In genomic region chr12:113196996-113197395, GRCh38 we compare ENCODE assay signal across 8 cellular contexts. TPM values are rescaled to one million over a fixed set of nuclear protein-coding genes. Genes with fewer than 3 reads are reported as not detected.
A peak's percentile ranks its signal among the peaks of the same experiment; 100 is the strongest.
DNase-seq lines count a peak whose midpoint lies in the region; ATAC-seq, FAIRE-seq and TF ChIP-seq lines count a peak whose summit lies in the region.

No MANE protein-coding gene starts in this region.

- TF ChIP-seq POLR2A in A549 (IDR thresholded peaks at IDR 0.05; ENCODE audit: low read length), result no peak

- no peaks in the 10 kb centered on the region for H3K27me3 ChIP-seq in colonic mucosa

- TF ChIP-seq CTCF in A549 (IDR thresholded peaks at IDR 0.05) (peak; percentile 84), GM12875 (IDR thresholded peaks at IDR 0.05; ENCODE audit: borderline replicate concordance, insufficient read depth, low read depth, low read length) (peak; percentile 78), WTC11 (IDR thresholded peaks at IDR 0.05) (no peak), colonic mucosa (IDR thresholded peaks at IDR 0.05) (peak; percentile 67)

- no peak overlapping the region for H3K4me3 Mint-ChIP-seq in WTC11

- no peaks in the 10 kb centered on the region for H3K27me3 Mint-ChIP-seq in WTC11 (ENCODE audit: low read depth)

- peak overlapping the region in 1 of 2 donors; percentile 14 for H3K9ac ChIP-seq in colonic mucosa (ENCODE audit: low read depth in 2 of 2, low read length in 2 of 2)

- TF ChIP-seq RAD21 in A549 (conservative IDR thresholded peaks at IDR 0.05 in 1 of 2, IDR thresholded peaks at IDR 0.05 in 1 of 2), result peak; percentile 79 to 82

- WGBS in A549 (ENCODE audit: missing lambda C conversion rate), result 1% methylated on average over 4 of the region's 4 CpGs

- peak; percentile 91 for ATAC-seq in A549
- peak; percentile 76 for ATAC-seq in HG03045 (IDR thresholded peaks at IDR 0.05; ENCODE audit: unreplicated experiment)
- ATAC-seq in WTC11, result peak; percentile 97

- H3K4me1 Mint-ChIP-seq in WTC11, result peaks cover 4% of the 10 kb centered on the region; the same call in 1 of the 2 replicates

- CTCF ChIA-PET in A549 (lab: Yijun Ruan, JAX), result interaction anchor here (0.6 to 3.8 kb wide), 32 partner anchors 8 to 633 kb away, joined by 3 to 35 read pairs (median 4); partner anchors contain the start of genes SDSL and TPCN1
- CTCF ChIA-PET in WTC11 (lab: Charles Lee), result interaction anchor here (0.6 to 1.5 kb wide), 14 partner anchors 12 to 1616 kb away, joined by 3 to 16 read pairs (median 4); partner anchors contain the start of genes DDX54 and TPCN1

- H3K36me3 Mint-ChIP-seq in WTC11, result peaks cover 8% of the 10 kb centered on the region

- H3K4me3 ChIP-seq in A549, result no peak overlapping the region
- H3K4me3 ChIP-seq in GM12875 (ENCODE audit: low read depth, low read length), result no peak overlapping the region
- no peak overlapping the region for H3K4me3 ChIP-seq in colonic mucosa

- FAIRE-seq in A549 (lab: Jason Lieb, UNC), result no peak

- H3K27ac Mint-ChIP-seq in WTC11, result no peak overlapping the region

- no peaks in the 10 kb centered on the region for H3K9me3 Mint-ChIP-seq in WTC11

- H3K4me1 ChIP-seq in A549 (peaks cover 27% of the 10 kb centered on the region), colonic mucosa (no peaks in the 10 kb centered on the region)

- H3K36me3 ChIP-seq in colonic mucosa, result peaks cover under 1% of the 10 kb centered on the region

- POLR2A ChIA-PET in A549 (lab: Yijun Ruan, JAX), result interaction anchor here (0.6 to 0.7 kb wide), 2 partner anchors 11 to 45 kb away, joined by 4 to 11 read pairs; no protein-coding TSS in a partner anchor
- POLR2A ChIA-PET in WTC11 (lab: Charles Lee), result interaction anchor here (0.6 kb wide), 1 partner anchor 36 kb away, joined by 4 read pairs; no protein-coding TSS in a partner anchor

- H3K27ac ChIP-seq in A549 (peak overlapping the region in 1 of 2 experiments; percentile 83; a peak in 3 of 6 replicates), colonic mucosa (no peak overlapping the region)

- DNase-seq in A549 (ENCODE audit: low read depth in 1 of 2, low spot score in 1 of 2) (peak; percentile 84 to 94), NCI-H2196 treated with DMSO at 0.1 percent for 48 hours (lab: John Stamatoyannopoulos, UW; ENCODE audit: unreplicated experiment) (peak; percentile 50), WTC11 (ENCODE audit: low spot score) (peak; percentile 57), colonic mucosa (peak; percentile 79), left kidney (ENCODE audit: low read depth, low spot score) (peak; percentile 85)
- DNase-seq in stimulated activated CD8-positive, alpha-beta memory T cell treated with anti-CD3 and anti-CD28 coated beads, Interleukin-4, amount 100 ng/mL, for 48 hours, result peak; percentile 64

- intact Hi-C loops in colonic mucosa (cut with DNase I), result loop anchor here (5.0 to 10.0 kb wide), 3 partner anchors 75 to 225 kb away; partner anchors contain the start of gene SDSL

- H3K4me2 ChIP-seq in A549, result no peak overlapping the region

- H3K9me3 ChIP-seq in A549, result no peaks in the 10 kb centered on the region
- no peaks in the 10 kb centered on the region for H3K9me3 ChIP-seq in colonic mucosa

- no peak for TF ChIP-seq EP300 in A549 (IDR thresholded peaks at IDR 0.05)

TF ChIP-seq in A549, 52 proteins besides CTCF, POLR2A, EP300 and RAD21:
- TF ChIP-seq, protein P1, sequence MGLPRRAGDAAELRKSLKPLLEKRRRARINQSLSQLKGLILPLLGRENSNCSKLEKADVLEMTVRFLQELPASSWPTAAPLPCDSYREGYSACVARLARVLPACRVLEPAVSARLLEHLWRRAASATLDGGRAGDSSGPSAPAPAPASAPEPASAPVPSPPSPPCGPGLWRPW (IDR thresholded peaks at IDR 0.05), result no peak
- TF ChIP-seq SREBF2 (IDR thresholded peaks at IDR 0.05) (no peak), MAZ (IDR thresholded peaks at IDR 0.05; ENCODE audit: borderline replicate concordance, low read depth, low read length) (no peak), FOSL2 (IDR thresholded peaks at IDR 0.05) (no peak), FOSL2 (CRISPR knock-in tag; IDR thresholded peaks at IDR 0.05) (no peak), MAFK (IDR thresholded peaks at IDR 0.05; ENCODE audit: partially characterized antibody) (no peak), KDM1A (IDR thresholded peaks at IDR 0.05; ENCODE audit: low read depth) (no peak), HOXB5 (CRISPR knock-in tag; IDR thresholded peaks at IDR 0.05) (no peak), SMC3 (IDR thresholded peaks at IDR 0.05) (peak; percentile 67)

TF ChIP-seq in WTC11, 78 proteins besides CTCF, POLR2A, EP300 and RAD21 (continues in another document):
- no peak for TF ChIP-seq GTF2I (CRISPR knock-in tag; conservative IDR thresholded peaks at IDR 0.05)
- no peak for TF ChIP-seq SOX15 (CRISPR knock-in tag; IDR thresholded peaks at IDR 0.05)
- no peak for TF ChIP-seq JAZF1 (CRISPR knock-in tag; IDR thresholded peaks at IDR 0.05)
- TF ChIP-seq, protein P2, sequence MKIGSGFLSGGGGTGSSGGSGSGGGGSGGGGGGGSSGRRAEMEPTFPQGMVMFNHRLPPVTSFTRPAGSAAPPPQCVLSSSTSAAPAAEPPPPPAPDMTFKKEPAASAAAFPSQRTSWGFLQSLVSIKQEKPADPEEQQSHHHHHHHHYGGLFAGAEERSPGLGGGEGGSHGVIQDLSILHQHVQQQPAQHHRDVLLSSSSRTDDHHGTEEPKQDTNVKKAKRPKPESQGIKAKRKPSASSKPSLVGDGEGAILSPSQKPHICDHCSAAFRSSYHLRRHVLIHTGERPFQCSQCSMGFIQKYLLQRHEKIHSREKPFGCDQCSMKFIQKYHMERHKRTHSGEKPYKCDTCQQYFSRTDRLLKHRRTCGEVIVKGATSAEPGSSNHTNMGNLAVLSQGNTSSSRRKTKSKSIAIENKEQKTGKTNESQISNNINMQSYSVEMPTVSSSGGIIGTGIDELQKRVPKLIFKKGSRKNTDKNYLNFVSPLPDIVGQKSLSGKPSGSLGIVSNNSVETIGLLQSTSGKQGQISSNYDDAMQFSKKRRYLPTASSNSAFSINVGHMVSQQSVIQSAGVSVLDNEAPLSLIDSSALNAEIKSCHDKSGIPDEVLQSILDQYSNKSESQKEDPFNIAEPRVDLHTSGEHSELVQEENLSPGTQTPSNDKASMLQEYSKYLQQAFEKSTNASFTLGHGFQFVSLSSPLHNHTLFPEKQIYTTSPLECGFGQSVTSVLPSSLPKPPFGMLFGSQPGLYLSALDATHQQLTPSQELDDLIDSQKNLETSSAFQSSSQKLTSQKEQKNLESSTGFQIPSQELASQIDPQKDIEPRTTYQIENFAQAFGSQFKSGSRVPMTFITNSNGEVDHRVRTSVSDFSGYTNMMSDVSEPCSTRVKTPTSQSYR (CRISPR knock-in tag; IDR thresholded peaks at IDR 0.05), result no peak
- TF ChIP-seq SP1 (CRISPR knock-in tag; conservative IDR thresholded peaks at IDR 0.05), result no peak
- TF ChIP-seq SMAD4 (CRISPR knock-in tag; IDR thresholded peaks at IDR 0.05), result no peak
- TF ChIP-seq ZNF121 (CRISPR knock-in tag; IDR thresholded peaks at IDR 0.05), result peak; percentile 91

RNA-seq across cellular contexts. Expression of gene RITA1, which starts 11.5 kb away (rescaled TPM):
- 16.7 and 18.6 TPM in 2 replicates for polyA plus RNA-seq in A549 (2011; rRNA removed)
- 30.7 and 38.4 TPM in 2 replicates for polyA plus RNA-seq in A549 (2012; cell fraction: cytosol; rRNA removed)
- polyA plus RNA-seq in A549 (2012; cell fraction: nucleus; rRNA removed), result 20.3 and 23.4 TPM in 2 replicates
- polyA plus RNA-seq in A549 (2017; fragmentation: RNase III; extraction: RNeasy Plus Mini Kit Qiagen cat#74134 plus additional on column Dnase treatment), result 19.6 to 20.5 TPM (median 19.8 TPM) in 3 replicates
- 11.0 and 14.3 TPM in 2 replicates for polyA minus RNA-seq in A549 (2011; rRNA and poly(A)+ RNA removed)
- total RNA-seq in WTC11 (2021), result 26.4 to 29.3 TPM (median 27.1 TPM) in 3 replicates
- total RNA-seq in colonic mucosa, result 10 to 100 TPM; 13.9 to 26.9 TPM

RNA-seq across cellular contexts. Expression of gene DDX54, which starts 11.7 kb away (rescaled TPM):
- polyA plus RNA-seq in A549 (2011; rRNA removed) (60.6 and 62.4 TPM in 2 replicates), A549 (2017; fragmentation: RNase III; extraction: RNeasy Plus Mini Kit Qiagen cat#74134 plus additional on column Dnase treatment) (55.9 to 64.5 TPM (median 62.2 TPM) in 3 replicates)
- polyA plus RNA-seq in A549 (2012; cell fraction: cytosol; rRNA removed), result 88.2 and 92.3 TPM in 2 replicates
- polyA plus RNA-seq in A549 (2012; cell fraction: nucleus; rRNA removed), result 178 and 216 TPM in 2 replicates
- polyA minus RNA-seq in A549 (2011; rRNA and poly(A)+ RNA removed), result 57.6 and 76.8 TPM in 2 replicates
- total RNA-seq in WTC11 (2021) (120 to 151 TPM (median 123 TPM) in 3 replicates), colonic mucosa (10 to 100 TPM; 54.8 to 98.3 TPM)

RNA-seq across cellular contexts. Expression of gene TPCN1, which starts 24.3 kb away (rescaled TPM):
- polyA plus RNA-seq in A549 (2011; rRNA removed) (24.1 and 28.7 TPM in 2 replicates), A549 (2017; fragmentation: RNase III; extraction: RNeasy Plus Mini Kit Qiagen cat#74134 plus additional on column Dnase treatment) (20.5 to 21.9 TPM (median 21.0 TPM) in 3 replicates)
- polyA plus RNA-seq in A549 (2012; cell fraction: cytosol; rRNA removed), result 26.0 and 34.1 TPM in 2 replicates
- 98.9 and 125 TPM in 2 replicates for polyA plus RNA-seq in A549 (2012; cell fraction: nucleus; rRNA removed)
- polyA minus RNA-seq in A549 (2011; rRNA and poly(A)+ RNA removed), result 31.8 and 38.7 TPM in 2 replicates
- total RNA-seq in WTC11 (2021) (29.0 to 32.7 TPM (median 30.7 TPM) in 3 replicates), colonic mucosa (10 to 100 TPM; 55.5 to 85.6 TPM)

RNA-seq across cellular contexts. Expression of gene CFAP73, which starts 47.5 kb away (rescaled TPM):
- polyA plus RNA-seq in A549 (2011; rRNA removed) (not detected in 2 replicates), A549 (2017; fragmentation: RNase III; extraction: RNeasy Plus Mini Kit Qiagen cat#74134 plus additional on column Dnase treatment) (0.05 TPM in 1 of 3 replicates, not detected in the others)
- polyA plus RNA-seq in A549 (2012; cell fraction: cytosol; rRNA removed), result 0.04 and 0.06 TPM in 2 replicates
- polyA plus RNA-seq in A549 (2012; cell fraction: nucleus; rRNA removed), result 0.36 TPM in 1 of 2 replicates, not detected in the other
- not detected in 2 replicates for polyA minus RNA-seq in A549 (2011; rRNA and poly(A)+ RNA removed)
- total RNA-seq in WTC11 (2021) (0.30 to 0.94 TPM (median 0.37 TPM) in 3 replicates), colonic mucosa (under 1 TPM in 1 of 2 donors, not detected in 1; 0.20 TPM)

Comparison
In these comparisons a context has a peak if more than half of its experiments do, and no peak if none do; other contexts are left out.
1. Of the 8 proteins assayed by ChIP-seq in both WTC11 and A549: peak only in WTC11: none; only in A549: CTCF; in both: none; in neither: 7.